In genomic region chr2:171069286-171069956, GRCh38 we compare ENCODE assay signal across 18 cellular contexts.
DNase-seq lines count a peak whose midpoint lies in the region; ATAC-seq, FAIRE-seq and TF ChIP-seq lines count a peak whose summit lies in the region.
"Had no signal": no experiment of that assay in that cellular context is flagged by ENCODE, and none has a peak within 500 bp of the region (broad histone marks: within the 10 kb centered on the region; RNA-seq: fewer than 3 reads in every experiment).

No MANE protein-coding gene starts in this region.

- H3K4me2 ChIP-seq in HepG2 (ENCODE audit: low read depth, low read length), result no peak overlapping the region

- peaks cover 6% of the 10 kb centered on the region for H3K79me2 ChIP-seq in HepG2 (ENCODE audit: insufficient read depth, low read length)

- TF ChIP-seq CTCF in HepG2 (CRISPR knock-in tag; IDR thresholded peaks at IDR 0.05), result no peak
- no peak for TF ChIP-seq CTCF in right lobe of liver (IDR thresholded peaks at IDR 0.05)
- TF ChIP-seq CTCF in type B pancreatic cell (conservative IDR thresholded peaks at IDR 0.05), result no peak
- TF ChIP-seq CTCF in GM10266 (IDR thresholded peaks at IDR 0.05; ENCODE audit: control insufficient read depth, insufficient read depth, low read depth, missing control alignments), result no peak

- no peak overlapping the region for H3K9ac ChIP-seq in HepG2 (ENCODE audit: insufficient read depth, low read depth, low read length)

- H3K27me3 ChIP-seq in HepG2 (ENCODE audit: control insufficient read depth in 1 of 2, insufficient read depth in 2 of 2, low read length in 2 of 2) (no peaks in the 10 kb centered on the region), right lobe of liver (no peaks in the 10 kb centered on the region)
- H3K27me3 ChIP-seq: MG63 had no signal

- in situ Hi-C loops in HepG2 (cut with HindIII; ENCODE audit: extremely low pct_ligation_motif_present, low pct_unique_long_range_greater_than_20kb), result no loop called here

- DNase-seq in HepG2 (ENCODE audit: low spot score), result no peak
- DNase-seq in right lobe of liver, result no peak
- DNase-seq in amniotic epithelial cell (ENCODE audit: low read depth), result peak; percentile 17
- peak; percentile 26 for DNase-seq in fibroblast of peridontal ligament (ENCODE audit: extremely low read depth)
- no peak for DNase-seq in type B pancreatic cell (ENCODE audit: extremely low spot score, unreplicated experiment)
- DNase-seq in GM10266 (ENCODE audit: extremely low spot score), result no peak
- DNase-seq: C1 segment of cervical spinal cord, DND-41, GDM1, H9, MG63, NCI-H187 treated with DMSO at 0.1 percent for 48 hours, NCI-H69, OCI-M1, RPMI8226, SIG-M5 had no signal

- H3K27ac Mint-ChIP-seq in type B pancreatic cell, result peak overlapping the region; percentile 23

- no peak for TF ChIP-seq EP300 in HepG2 (IDR thresholded peaks at IDR 0.05; ENCODE audit: low read depth in 2 of 2, low read length in 2 of 2)
- TF ChIP-seq EP300 in HepG2 (CRISPR knock-in tag; IDR thresholded peaks at IDR 0.05; ENCODE audit: borderline replicate concordance), result no peak

- CTCF ChIA-PET in HepG2 (lab: Yijun Ruan, JAX; ENCODE audit: low intra/inter-chr PET ratio, low total read pairs), result no interaction called here

- 92% methylated on average over 8 of the region's 8 CpGs for WGBS in HepG2 (ENCODE audit: low lambda C conversion rate)
- WGBS in right lobe of liver (ENCODE audit: insufficient coverage, low coverage, low lambda C conversion rate, missing lambda C conversion rate), result 82% methylated on average over 8 of the region's 8 CpGs

- intact Hi-C loops in HepG2 (cut with micrococcal nuclease; ENCODE audit: unreplicated experiment), result no loop called here
- intact Hi-C loops in right lobe of liver (cut with DNase I), result no loop called here

- H3K4me3 ChIP-seq in HepG2 (replicated peaks in 1 of 3; ENCODE audit: insufficient read depth in 1 of 3, low read depth in 2 of 3, low read length in 3 of 3) (no peak overlapping the region), right lobe of liver (no peak overlapping the region)
- H3K4me3 ChIP-seq: MG63 had no signal

- peaks cover 26% of the 10 kb centered on the region for H3K36me3 Mint-ChIP-seq in type B pancreatic cell

- TF ChIP-seq POLR2A in HepG2 (IDR thresholded peaks at IDR 0.05; ENCODE audit: insufficient read depth in 1 of 2, low read depth in 2 of 2, low read length in 2 of 2) (no peak), right lobe of liver (IDR thresholded peaks at IDR 0.05) (no peak)

- POLR2A ChIA-PET in HepG2 (lab: Yijun Ruan, JAX), result no interaction called here

- H3K9me3 ChIP-seq in HepG2 (ENCODE audit: low read length) (no peaks in the 10 kb centered on the region), right lobe of liver (no peaks in the 10 kb centered on the region)
- H3K9me3 ChIP-seq: MG63 had no signal

- peaks cover 7% of the 10 kb centered on the region for H3K9me3 Mint-ChIP-seq in type B pancreatic cell
- H3K9me3 Mint-ChIP-seq: H9 had no signal

- ATAC-seq in HepG2 (no peak), right lobe of liver (no peak), HG02642 (IDR thresholded peaks at IDR 0.05; ENCODE audit: poor library complexity, unreplicated experiment) (no peak), HG03521 (IDR thresholded peaks at IDR 0.05; ENCODE audit: unreplicated experiment) (no peak)

- no peak overlapping the region for H3K27ac ChIP-seq in HepG2 (ENCODE audit: extremely low read length, insufficient read depth, low read length)
- H3K27ac ChIP-seq in right lobe of liver, result no peak overlapping the region

- H2AFZ ChIP-seq in HepG2 (ENCODE audit: low read length), result no peak overlapping the region

- no peaks in the 10 kb centered on the region for H3K4me1 Mint-ChIP-seq in type B pancreatic cell (ENCODE audit: unreplicated experiment)
- H3K4me1 Mint-ChIP-seq: H9 had no signal

- H3K4me3 Mint-ChIP-seq in type B pancreatic cell, result no peak overlapping the region
- H3K4me3 Mint-ChIP-seq: H9 had no signal

- TF ChIP-seq RAD21 in HepG2 (CRISPR knock-in tag; IDR thresholded peaks at IDR 0.05), result no peak

- no TSS peak for BruUV-seq in HepG2 (replicated peaks; lab: Mats Ljungman, UMichigan)

- no peaks in the 10 kb centered on the region for H4K20me1 ChIP-seq in HepG2 (ENCODE audit: insufficient read depth, low read length)

- no peaks in the 10 kb centered on the region for H3K4me1 ChIP-seq in HepG2 (ENCODE audit: insufficient read depth, low read length)
- no peaks in the 10 kb centered on the region for H3K4me1 ChIP-seq in right lobe of liver

- no peaks in the 10 kb centered on the region for H3K27me3 Mint-ChIP-seq in type B pancreatic cell

- no peak for FAIRE-seq in HepG2 (lab: Jason Lieb, UNC)

- H3K36me3 ChIP-seq in HepG2 (replicated peaks in 1 of 2; ENCODE audit: control insufficient read depth in 1 of 2, insufficient read depth in 2 of 2, low read length in 2 of 2) (peaks cover 5 to 21% of the 10 kb centered on the region in 2 experiments; a peak in 4 of 5 replicates), right lobe of liver (peaks cover 0 to 3% (median 0%) of the 10 kb centered on the region in 4 donors)

TF ChIP-seq in HepG2, 621 proteins besides CTCF, POLR2A, EP300 and RAD21:
- TF ChIP-seq MEIS2 (CRISPR knock-in tag; IDR thresholded peaks at IDR 0.05) (no peak), SMC3 (IDR thresholded peaks at IDR 0.05; ENCODE audit: low read length) (no peak), ZNF720 (CRISPR knock-in tag; IDR thresholded peaks at IDR 0.05) (no peak), ZNF24 (IDR thresholded peaks at IDR 0.05) (no peak), SP5 (CRISPR knock-in tag; IDR thresholded peaks at IDR 0.05; ENCODE audit: borderline replicate concordance, low read depth) (no peak), RBM22 (optimal IDR thresholded peaks at IDR 0.05; ENCODE audit: low read length) (peak; percentile 59)
- TF ChIP-seq, protein P1, sequence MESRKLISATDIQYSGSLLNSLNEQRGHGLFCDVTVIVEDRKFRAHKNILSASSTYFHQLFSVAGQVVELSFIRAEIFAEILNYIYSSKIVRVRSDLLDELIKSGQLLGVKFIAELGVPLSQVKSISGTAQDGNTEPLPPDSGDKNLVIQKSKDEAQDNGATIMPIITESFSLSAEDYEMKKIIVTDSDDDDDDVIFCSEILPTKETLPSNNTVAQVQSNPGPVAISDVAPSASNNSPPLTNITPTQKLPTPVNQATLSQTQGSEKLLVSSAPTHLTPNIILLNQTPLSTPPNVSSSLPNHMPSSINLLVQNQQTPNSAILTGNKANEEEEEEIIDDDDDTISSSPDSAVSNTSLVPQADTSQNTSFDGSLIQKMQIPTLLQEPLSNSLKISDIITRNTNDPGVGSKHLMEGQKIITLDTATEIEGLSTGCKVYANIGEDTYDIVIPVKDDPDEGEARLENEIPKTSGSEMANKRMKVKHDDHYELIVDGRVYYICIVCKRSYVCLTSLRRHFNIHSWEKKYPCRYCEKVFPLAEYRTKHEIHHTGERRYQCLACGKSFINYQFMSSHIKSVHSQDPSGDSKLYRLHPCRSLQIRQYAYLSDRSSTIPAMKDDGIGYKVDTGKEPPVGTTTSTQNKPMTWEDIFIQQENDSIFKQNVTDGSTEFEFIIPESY (CRISPR knock-in tag; IDR thresholded peaks at IDR 0.05), result 0 out of 2 replicates have a peak, but pooled peaks have one; percentile 25
- TF ChIP-seq, protein P2, sequence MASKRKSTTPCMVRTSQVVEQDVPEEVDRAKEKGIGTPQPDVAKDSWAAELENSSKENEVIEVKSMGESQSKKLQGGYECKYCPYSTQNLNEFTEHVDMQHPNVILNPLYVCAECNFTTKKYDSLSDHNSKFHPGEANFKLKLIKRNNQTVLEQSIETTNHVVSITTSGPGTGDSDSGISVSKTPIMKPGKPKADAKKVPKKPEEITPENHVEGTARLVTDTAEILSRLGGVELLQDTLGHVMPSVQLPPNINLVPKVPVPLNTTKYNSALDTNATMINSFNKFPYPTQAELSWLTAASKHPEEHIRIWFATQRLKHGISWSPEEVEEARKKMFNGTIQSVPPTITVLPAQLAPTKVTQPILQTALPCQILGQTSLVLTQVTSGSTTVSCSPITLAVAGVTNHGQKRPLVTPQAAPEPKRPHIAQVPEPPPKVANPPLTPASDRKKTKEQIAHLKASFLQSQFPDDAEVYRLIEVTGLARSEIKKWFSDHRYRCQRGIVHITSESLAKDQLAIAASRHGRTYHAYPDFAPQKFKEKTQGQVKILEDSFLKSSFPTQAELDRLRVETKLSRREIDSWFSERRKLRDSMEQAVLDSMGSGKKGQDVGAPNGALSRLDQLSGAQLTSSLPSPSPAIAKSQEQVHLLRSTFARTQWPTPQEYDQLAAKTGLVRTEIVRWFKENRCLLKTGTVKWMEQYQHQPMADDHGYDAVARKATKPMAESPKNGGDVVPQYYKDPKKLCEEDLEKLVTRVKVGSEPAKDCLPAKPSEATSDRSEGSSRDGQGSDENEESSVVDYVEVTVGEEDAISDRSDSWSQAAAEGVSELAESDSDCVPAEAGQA (IDR thresholded peaks at IDR 0.05; ENCODE audit: low read depth), result no peak
- TF ChIP-seq, protein P2 (CRISPR knock-in tag; IDR thresholded peaks at IDR 0.05; ENCODE audit: borderline replicate concordance), result no peak

Comparison
In these comparisons a context has a peak if more than half of its experiments do, and no peak if none do; other contexts are left out.
1. DNase-seq: peak in amniotic epithelial cell (single experiment) and fibroblast of peridontal ligament (single experiment); none in HepG2 (single experiment), right lobe of liver (0 of 3), type B pancreatic cell (single experiment) and GM10266 (single experiment).